In the genomic region with DNA sequence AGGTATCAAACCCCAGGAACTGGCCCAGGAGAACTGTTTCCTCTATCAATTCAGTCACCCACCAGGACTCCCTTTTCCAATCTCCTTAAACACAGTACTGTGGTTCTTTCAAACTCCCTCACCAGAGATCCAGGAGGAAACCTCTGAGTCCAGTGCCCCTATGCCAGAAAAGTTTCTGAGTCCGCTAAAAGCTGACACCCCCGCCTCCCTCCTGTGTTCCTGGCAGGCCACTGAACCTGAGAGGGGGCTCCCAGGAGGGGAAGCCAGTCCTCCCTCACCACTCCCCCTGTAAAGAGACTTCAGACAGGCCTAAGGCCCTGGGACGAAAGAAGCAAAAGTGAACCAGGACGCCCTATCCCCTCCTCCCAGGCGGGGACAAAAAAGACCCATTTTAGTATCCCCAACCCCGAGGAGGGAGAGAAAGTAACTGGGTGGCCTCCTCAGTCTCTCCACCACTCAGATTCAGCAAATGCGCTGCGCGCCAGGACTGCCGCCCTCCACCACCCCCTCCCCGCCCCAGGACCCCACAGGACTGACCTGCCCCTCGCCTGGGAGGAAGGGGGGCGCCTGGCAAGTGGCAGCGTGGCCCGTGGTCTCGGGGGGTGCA, we compare ENCODE assay signal across 8 cellular contexts. TPM values are rescaled to one million over a fixed set of nuclear protein-coding genes. Genes with fewer than 3 reads are reported as not detected.
DNase-seq lines count a peak whose midpoint lies in the region; ATAC-seq, FAIRE-seq and TF ChIP-seq lines count a peak whose summit lies in the region.

No MANE protein-coding gene starts in this region.

- no peak for TF ChIP-seq POLR2A in endothelial cell of umbilical vein (IDR thresholded peaks at IDR 0.05; ENCODE audit: low read depth, low read length)
- no peak for TF ChIP-seq POLR2A in tibial nerve (IDR thresholded peaks at IDR 0.05)

- H3K4me1 ChIP-seq in DND-41 (ENCODE audit: insufficient read depth, low read length) (peaks cover 61% of the 10 kb centered on the region), endothelial cell of umbilical vein (ENCODE audit: control insufficient read depth, extremely low read depth, insufficient read depth, low read length) (peaks cover 10% of the 10 kb centered on the region), mucosa of descending colon (ENCODE audit: low read depth) (peaks cover 4% of the 10 kb centered on the region), tibial nerve (peaks cover 0 to 59% (median 22%) of the 10 kb centered on the region in 4 donors)

- TSS peak; percentile 27 for BruUV-seq in endothelial cell of umbilical vein (replicated peaks; lab: Mats Ljungman, UMichigan)

- no peaks in the 10 kb centered on the region for H3K9me3 Mint-ChIP-seq in HFFc6
- H3K9me3 Mint-ChIP-seq in T-helper 2 cell treated with Interferon-gamma antibody and Interleukin-4, amounts not matched to agents 5 μg/mL and 100 μg/mL, for 36 hours: no peaks in the 10 kb centered on the region

- peak overlapping the region; percentile 97 for H3K4me2 ChIP-seq in DND-41 (ENCODE audit: insufficient read depth, low read length)
- H3K4me2 ChIP-seq in endothelial cell of umbilical vein (ENCODE audit: insufficient read depth, low read length): peak overlapping the region; percentile 90

- peaks cover 36% of the 10 kb centered on the region for H3K4me1 Mint-ChIP-seq in HFFc6 (ENCODE audit: low read depth)
- peaks cover 39% of the 10 kb centered on the region for H3K4me1 Mint-ChIP-seq in T-helper 2 cell treated with Interferon-gamma antibody and Interleukin-4, amounts not matched to agents 5 μg/mL and 100 μg/mL, for 36 hours (ENCODE audit: low read depth)

- peak overlapping the region; percentile 60 for H3K27ac Mint-ChIP-seq in HFFc6
- peak overlapping the region; percentile 74 for H3K27ac Mint-ChIP-seq in T-helper 2 cell treated with Interferon-gamma antibody and Interleukin-4, amounts not matched to agents 5 μg/mL and 100 μg/mL, for 36 hours

- peak overlapping the region; percentile 92 for H3K4me3 Mint-ChIP-seq in HFFc6
- peak overlapping the region; percentile 90 for H3K4me3 Mint-ChIP-seq in T-helper 2 cell treated with Interferon-gamma antibody and Interleukin-4, amounts not matched to agents 5 μg/mL and 100 μg/mL, for 36 hours

- intact Hi-C loops in endothelial cell of umbilical vein (cut with micrococcal nuclease) (loop anchor here (2.0 to 5.0 kb wide), 2 partner anchors 20 to 95 kb away; no protein-coding TSS in a partner anchor), mucosa of descending colon (cut with DNase I, micrococcal nuclease) (no loop called here)

- POLR2A ChIA-PET in endothelial cell of umbilical vein (lab: Charles Lee): no interaction called here

- FAIRE-seq in endothelial cell of umbilical vein (lab: Jason Lieb, UNC): no peak

- dilution Hi-C loops in endothelial cell of umbilical vein (cut with MboI; ENCODE audit: extremely low pct_ligation_motif_present, low sequenced_read_pairs): no loop called here

- no peaks in the 10 kb centered on the region for H3K9me1 ChIP-seq in endothelial cell of umbilical vein (replicated peaks; ENCODE audit: control insufficient read depth, extremely low read depth, insufficient read depth, low read length)

- TF ChIP-seq EP300 in tibial nerve (IDR thresholded peaks at IDR 0.05): no peak

- DNase-seq in DND-41: peak; percentile 44
- DNase-seq in HFFc6: no peak
- DNase-seq in T-helper 2 cell treated with Interferon-gamma antibody and Interleukin-4, amounts not matched to agents 5 μg/mL and 100 μg/mL, for 36 hours (ENCODE audit: low spot score): no peak
- DNase-seq in endothelial cell of umbilical vein (ENCODE audit: low read depth, low spot score): peak; percentile 47
- DNase-seq in mucosa of descending colon: no peak
- peak in 1 of 2 donors; percentile 20 for DNase-seq in tibial nerve (ENCODE audit: low spot score in 2 of 2)
- DNase-seq in activated effector memory CD4-positive, alpha-beta T cell treated with anti-CD3 and anti-CD28 coated beads, Interleukin-2, amount 50 U/mL, for 16 hours: no peak

- H3K36me3 ChIP-seq in DND-41 (ENCODE audit: insufficient read depth, low read length) (peaks cover 35% of the 10 kb centered on the region), endothelial cell of umbilical vein (ENCODE audit: control insufficient read depth in 2 of 2, extremely low read depth in 1 of 2, insufficient read depth in 2 of 2, low read length in 2 of 2) (no peaks in the 10 kb centered on the region), mucosa of descending colon (ENCODE audit: low read depth) (no peaks in the 10 kb centered on the region), tibial nerve (peaks cover 0 to 20% (median 0%) of the 10 kb centered on the region in 3 donors)

- TF ChIP-seq CTCF in DND-41 (IDR thresholded peaks at IDR 0.05; ENCODE audit: borderline replicate concordance, extremely low read depth, low read length, poor library complexity, severe bottlenecking) (no peak), HFFc6 (IDR thresholded peaks at IDR 0.05) (no peak), endothelial cell of umbilical vein (IDR thresholded peaks at IDR 0.05; ENCODE audit: extremely low read depth in 1 of 2, insufficient read depth in 1 of 2, low read depth in 1 of 2, low read length in 2 of 2) (no peak), mucosa of descending colon (IDR thresholded peaks at IDR 0.05) (no peak), tibial nerve (IDR thresholded peaks at IDR 0.05) (no peak)

- H4K20me1 ChIP-seq in DND-41 (ENCODE audit: insufficient read depth, low read length) (peaks cover 14% of the 10 kb centered on the region; the same call in 1 of the 2 replicates), endothelial cell of umbilical vein (replicated peaks; ENCODE audit: control insufficient read depth, extremely low read depth, insufficient read depth, low read length) (no peaks in the 10 kb centered on the region)

- WGBS in tibial nerve, 2 donors: 0 to 3% methylated on average over 15 to 16 of the region's 16 CpGs

- peak overlapping the region; percentile 76 for H2AFZ ChIP-seq in DND-41 (ENCODE audit: low read depth, low read length)
- H2AFZ ChIP-seq in endothelial cell of umbilical vein (ENCODE audit: low read depth, low read length): peak overlapping the region; percentile 83

- H3K36me3 Mint-ChIP-seq in HFFc6 (ENCODE audit: low read depth): peaks cover 15% of the 10 kb centered on the region
- H3K36me3 Mint-ChIP-seq in T-helper 2 cell treated with Interferon-gamma antibody and Interleukin-4, amounts not matched to agents 5 μg/mL and 100 μg/mL, for 36 hours (ENCODE audit: low read depth): peaks cover 20% of the 10 kb centered on the region

- peaks cover 4% of the 10 kb centered on the region for H3K27me3 Mint-ChIP-seq in HFFc6 (ENCODE audit: insufficient read depth)
- no peaks in the 10 kb centered on the region for H3K27me3 Mint-ChIP-seq in T-helper 2 cell treated with Interferon-gamma antibody and Interleukin-4, amounts not matched to agents 5 μg/mL and 100 μg/mL, for 36 hours (ENCODE audit: low read depth)

- H3K79me2 ChIP-seq in DND-41 (ENCODE audit: insufficient read depth, low read length) (peaks cover 58% of the 10 kb centered on the region), endothelial cell of umbilical vein (ENCODE audit: control insufficient read depth, insufficient read depth, low read length) (peaks cover 3% of the 10 kb centered on the region)

- H3K27me3 ChIP-seq in DND-41 (ENCODE audit: insufficient read depth, low read length, poor library complexity) (no peaks in the 10 kb centered on the region), endothelial cell of umbilical vein (ENCODE audit: control insufficient read depth in 2 of 2, insufficient read depth in 2 of 2, low read length in 2 of 2) (no peaks in the 10 kb centered on the region), tibial nerve (no peaks in the 10 kb centered on the region)

- H3K9ac ChIP-seq in DND-41 (ENCODE audit: low read depth, low read length): peak overlapping the region; percentile 90
- H3K9ac ChIP-seq in endothelial cell of umbilical vein (replicated peaks; ENCODE audit: extremely low read depth, insufficient read depth, low read length): peak overlapping the region; percentile 74

- ATAC-seq in DND-41 (ENCODE audit: insufficient read depth, low read depth): peak; percentile 38
- peak; percentile 15 for ATAC-seq in mucosa of descending colon
- ATAC-seq in HG03565 (IDR thresholded peaks at IDR 0.05; ENCODE audit: unreplicated experiment): no peak

- H3K4me3 ChIP-seq in DND-41 (ENCODE audit: low read depth in 1 of 2, low read length in 2 of 2) (peak overlapping the region; percentile 70 to 92), endothelial cell of umbilical vein (replicated peaks in 1 of 3; ENCODE audit: insufficient read depth in 1 of 3, low read depth in 1 of 3, low read length in 3 of 3) (peak overlapping the region; percentile 49 to 78 (median 76)), mucosa of descending colon (peak overlapping the region; percentile 60), tibial nerve (peak overlapping the region; percentile 85 to 97 (median 94))

- H3K9me3 ChIP-seq in DND-41 (ENCODE audit: insufficient read depth, low read length, severe bottlenecking) (no peaks in the 10 kb centered on the region), endothelial cell of umbilical vein (replicated peaks; ENCODE audit: control insufficient read depth, insufficient read depth, low read length) (no peaks in the 10 kb centered on the region), mucosa of descending colon (no peaks in the 10 kb centered on the region), tibial nerve (no peaks in the 10 kb centered on the region)

- CTCF ChIA-PET in endothelial cell of umbilical vein (lab: Charles Lee): interaction anchor here (0.9 to 3.9 kb wide), 7 partner anchors 13 to 220 kb away, joined by 3 to 40 read pairs (median 9); no protein-coding TSS in a partner anchor

- peak overlapping the region; percentile 74 for H3K27ac ChIP-seq in DND-41 (ENCODE audit: low read length)
- peak overlapping the region; percentile 45 for H3K27ac ChIP-seq in endothelial cell of umbilical vein (ENCODE audit: insufficient read depth, low read depth, low read length)
- H3K27ac ChIP-seq in tibial nerve: peak overlapping the region; percentile 86 to 98 (median 92)

RNA-seq across cellular contexts. Expression of gene SLC41A1, which starts 0.6 kb away (rescaled TPM):
- total RNA-seq in HFFc6 (2021; fragmentation: NEBNext Ultra II Directional; extraction: Animal tissue kit (Norgen Biotek cat#: 25700)): 10 to 100 TPM; 31.6 to 39.8 (median 35.5) TPM
- total RNA-seq in endothelial cell of umbilical vein: 21.7 and 23.6 TPM in 2 replicates
- polyA plus RNA-seq in endothelial cell of umbilical vein: 22.0 and 23.6 TPM in 2 replicates
- polyA plus RNA-seq in endothelial cell of umbilical vein (2011; cell fraction: cytosol; rRNA removed): 15.6 and 16.1 TPM in 2 replicates
- 24.9 and 27.2 TPM in 2 replicates for polyA plus RNA-seq in endothelial cell of umbilical vein (2011; cell fraction: nucleus; rRNA removed)
- polyA plus RNA-seq in endothelial cell of umbilical vein (2012): 18.2 and 22.8 TPM in 2 replicates
- polyA minus RNA-seq in endothelial cell of umbilical vein: 21.8 and 24.8 TPM in 2 replicates
- 12.9 TPM for polyA minus RNA-seq in endothelial cell of umbilical vein (2011; cell fraction: cytosol; rRNA and poly(A)+ RNA removed)
- polyA minus RNA-seq in endothelial cell of umbilical vein (2011; cell fraction: nucleus; rRNA and poly(A)+ RNA removed): 7.4 and 9.8 TPM in 2 replicates
- total RNA-seq in mucosa of descending colon: 10 to 100 TPM in 1 of 3 donors, 1 to 10 TPM in 2; 2.1 to 25.0 (median 4.9) TPM
- 10 to 100 TPM; 15.7 to 20.9 (median 18.6) TPM for total RNA-seq in tibial nerve

RNA-seq across cellular contexts. Expression of gene RAB29, which starts 37.1 kb away (rescaled TPM):
- 10 to 100 TPM; 10.6 to 13.0 (median 11.5) TPM for total RNA-seq in HFFc6 (2021; fragmentation: NEBNext Ultra II Directional; extraction: Animal tissue kit (Norgen Biotek cat#: 25700))
- 18.8 and 23.0 TPM in 2 replicates for total RNA-seq in endothelial cell of umbilical vein
- polyA plus RNA-seq in endothelial cell of umbilical vein: 16.8 and 18.1 TPM in 2 replicates
- polyA plus RNA-seq in endothelial cell of umbilical vein (2011; cell fraction: cytosol; rRNA removed): 11.9 and 13.4 TPM in 2 replicates
- 12.9 and 13.9 TPM in 2 replicates for polyA plus RNA-seq in endothelial cell of umbilical vein (2011; cell fraction: nucleus; rRNA removed)
- polyA plus RNA-seq in endothelial cell of umbilical vein (2012): 28.1 and 30.2 TPM in 2 replicates
- polyA minus RNA-seq in endothelial cell of umbilical vein: 20.7 and 22.3 TPM in 2 replicates
- 9.7 TPM for polyA minus RNA-seq in endothelial cell of umbilical vein (2011; cell fraction: cytosol; rRNA and poly(A)+ RNA removed)
- polyA minus RNA-seq in endothelial cell of umbilical vein (2011; cell fraction: nucleus; rRNA and poly(A)+ RNA removed): 7.0 and 7.1 TPM in 2 replicates
- 10 to 100 TPM in 1 of 3 donors, 1 to 10 TPM in 2; 4.7 to 27.5 (median 7.8) TPM for total RNA-seq in mucosa of descending colon
- 10 to 100 TPM; 11.1 to 78.4 (median 14.9) TPM for total RNA-seq in tibial nerve

RNA-seq across cellular contexts. Expression of gene PM20D1, which starts 37.6 kb away (rescaled TPM):
- total RNA-seq in HFFc6 (2021; fragmentation: NEBNext Ultra II Directional; extraction: Animal tissue kit (Norgen Biotek cat#: 25700)): not detected
- total RNA-seq in endothelial cell of umbilical vein: not detected in 2 replicates
- polyA plus RNA-seq in endothelial cell of umbilical vein: 0.03 and 0.11 TPM in 2 replicates
- not detected in 2 replicates for polyA plus RNA-seq in endothelial cell of umbilical vein (2011; cell fraction: cytosol; rRNA removed)
- polyA plus RNA-seq in endothelial cell of umbilical vein (2011; cell fraction: nucleus; rRNA removed): 0.07 and 0.21 TPM in 2 replicates
- 0.10 TPM in 1 of 2 replicates, not detected in the other for polyA plus RNA-seq in endothelial cell of umbilical vein (2012)
- not detected in 2 replicates for polyA minus RNA-seq in endothelial cell of umbilical vein
- polyA minus RNA-seq in endothelial cell of umbilical vein (2011; cell fraction: cytosol; rRNA and poly(A)+ RNA removed): not detected
- polyA minus RNA-seq in endothelial cell of umbilical vein (2011; cell fraction: nucleus; rRNA and poly(A)+ RNA removed): not detected in 2 replicates
- total RNA-seq in mucosa of descending colon: under 1 TPM in 1 of 3 donors, not detected in 2; 0.19 TPM
- 1 to 10 TPM in 1 of 4 donors, under 1 TPM in 2, not detected in 1; 0.87 to 6.7 (median 0.98) TPM for total RNA-seq in tibial nerve

Comparison
In these comparisons a context has a peak if more than half of its experiments do, and no peak if none do; other contexts are left out.
1. DNase-seq: peak in DND-41 (single experiment) and endothelial cell of umbilical vein (single experiment); none in HFFc6 (single experiment), T-helper 2 cell treated with Interferon-gamma antibody and Interleukin-4, amounts not matched to agents 5 μg/mL and 100 μg/mL, for 36 hours (single experiment), mucosa of descending colon (0 of 3) and activated effector memory CD4-positive, alpha-beta T cell treated with anti-CD3 and anti-CD28 coated beads, Interleukin-2, amount 50 U/mL, for 16 hours (single experiment).
2. Peak in every context shown above with its lines, with median percentiles within 50 percentile points of each other: H3K27ac ChIP-seq and H3K4me3 ChIP-seq.